In the genomic region with DNA sequence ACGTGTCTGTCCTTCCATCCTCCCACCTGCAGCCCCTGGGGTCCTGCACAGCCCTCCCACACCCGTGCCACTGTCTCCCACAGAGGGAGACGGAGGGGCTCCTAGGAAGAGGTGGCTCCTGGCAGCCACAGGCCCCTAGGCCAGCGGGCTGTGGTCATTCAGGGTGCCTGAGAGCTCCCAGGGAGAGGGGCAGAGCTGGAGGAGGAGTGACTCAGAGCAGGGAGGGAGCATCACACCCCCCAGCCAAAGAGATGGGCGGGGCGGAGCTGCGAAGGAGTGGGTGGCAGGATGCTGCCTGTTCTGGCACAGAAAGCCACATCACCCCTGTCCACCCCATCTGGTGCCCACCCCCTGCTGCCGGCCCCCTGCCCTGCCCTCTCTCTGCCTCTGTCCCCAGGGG, we compare ENCODE assay signal across 1 cellular context.
TF ChIP-seq lines count a peak whose summit lies in the region.

No MANE protein-coding gene starts in this region.

TF ChIP-seq in GM23338, 12 proteins besides CTCF, POLR2A, EP300 and RAD21 (continued from another document):
- TF ChIP-seq, protein P1, sequence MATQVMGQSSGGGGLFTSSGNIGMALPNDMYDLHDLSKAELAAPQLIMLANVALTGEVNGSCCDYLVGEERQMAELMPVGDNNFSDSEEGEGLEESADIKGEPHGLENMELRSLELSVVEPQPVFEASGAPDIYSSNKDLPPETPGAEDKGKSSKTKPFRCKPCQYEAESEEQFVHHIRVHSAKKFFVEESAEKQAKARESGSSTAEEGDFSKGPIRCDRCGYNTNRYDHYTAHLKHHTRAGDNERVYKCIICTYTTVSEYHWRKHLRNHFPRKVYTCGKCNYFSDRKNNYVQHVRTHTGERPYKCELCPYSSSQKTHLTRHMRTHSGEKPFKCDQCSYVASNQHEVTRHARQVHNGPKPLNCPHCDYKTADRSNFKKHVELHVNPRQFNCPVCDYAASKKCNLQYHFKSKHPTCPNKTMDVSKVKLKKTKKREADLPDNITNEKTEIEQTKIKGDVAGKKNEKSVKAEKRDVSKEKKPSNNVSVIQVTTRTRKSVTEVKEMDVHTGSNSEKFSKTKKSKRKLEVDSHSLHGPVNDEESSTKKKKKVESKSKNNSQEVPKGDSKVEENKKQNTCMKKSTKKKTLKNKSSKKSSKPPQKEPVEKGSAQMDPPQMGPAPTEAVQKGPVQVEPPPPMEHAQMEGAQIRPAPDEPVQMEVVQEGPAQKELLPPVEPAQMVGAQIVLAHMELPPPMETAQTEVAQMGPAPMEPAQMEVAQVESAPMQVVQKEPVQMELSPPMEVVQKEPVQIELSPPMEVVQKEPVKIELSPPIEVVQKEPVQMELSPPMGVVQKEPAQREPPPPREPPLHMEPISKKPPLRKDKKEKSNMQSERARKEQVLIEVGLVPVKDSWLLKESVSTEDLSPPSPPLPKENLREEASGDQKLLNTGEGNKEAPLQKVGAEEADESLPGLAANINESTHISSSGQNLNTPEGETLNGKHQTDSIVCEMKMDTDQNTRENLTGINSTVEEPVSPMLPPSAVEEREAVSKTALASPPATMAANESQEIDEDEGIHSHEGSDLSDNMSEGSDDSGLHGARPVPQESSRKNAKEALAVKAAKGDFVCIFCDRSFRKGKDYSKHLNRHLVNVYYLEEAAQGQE (IDR thresholded peaks at IDR 0.05; ENCODE audit: unreplicated experiment): no peak
